ENCODE assay signal across 15 cellular contexts in genomic region chr16:55393976-55394375, GRCh38.
DNase-seq lines count a peak whose midpoint lies in the region; ATAC-seq and TF ChIP-seq lines count a peak whose summit lies in the region.
"Had no signal": no experiment of that assay in that cellular context is flagged by ENCODE, and none has a peak within 500 bp of the region (broad histone marks: within the 10 kb centered on the region; RNA-seq: fewer than 3 reads in every experiment).

No MANE protein-coding gene starts in this region.

- no peaks in the 10 kb centered on the region for H3K9me3 ChIP-seq in neuronal stem cell (replicated peaks in 1 of 2; ENCODE audit: control insufficient read depth in 2 of 2, insufficient read depth in 1 of 2, low read depth in 1 of 2, low read length in 2 of 2)
- H3K9me3 ChIP-seq in psoas muscle: no peaks in the 10 kb centered on the region
- no peaks in the 10 kb centered on the region for H3K9me3 ChIP-seq in colonic mucosa
- H3K9me3 ChIP-seq: BE2C had no signal

- H3K4me2 ChIP-seq in neuronal stem cell (ENCODE audit: insufficient read depth, low read length, poor library complexity, severe bottlenecking): no peak overlapping the region

- H3K4me1 ChIP-seq in neuronal stem cell (ENCODE audit: control insufficient read depth in 2 of 2, insufficient read depth in 1 of 2, low read depth in 1 of 2, low read length in 2 of 2) (peaks cover 9 to 27% of the 10 kb centered on the region in 2 donors), psoas muscle (no peaks in the 10 kb centered on the region), colonic mucosa (no peaks in the 10 kb centered on the region)
- H3K4me1 ChIP-seq: BE2C had no signal

- no peaks in the 10 kb centered on the region for H3K27me3 ChIP-seq in neuronal stem cell (ENCODE audit: control insufficient read depth in 3 of 3, insufficient read depth in 3 of 3, low read depth in 1 of 3, low read length in 3 of 3)
- no peaks in the 10 kb centered on the region for H3K27me3 ChIP-seq in psoas muscle (ENCODE audit: insufficient read depth in 3 of 3, low read length in 2 of 3)
- H3K27me3 ChIP-seq in colonic mucosa: no peaks in the 10 kb centered on the region

- H3K18ac ChIP-seq in neuronal stem cell (ENCODE audit: low read length): no peak overlapping the region

- H3K27me3 Mint-ChIP-seq in activated T-cell treated with anti-CD3 and anti-CD28 coated beads, Interleukin-2, amount 50 U/mL, for 72 hours (ENCODE audit: low read depth): no peaks in the 10 kb centered on the region

- H3K4ac ChIP-seq in neuronal stem cell (ENCODE audit: low read length): no peak overlapping the region

- H3K4me1 Mint-ChIP-seq in activated T-cell treated with anti-CD3 and anti-CD28 coated beads, Interleukin-2, amount 50 U/mL, for 72 hours (ENCODE audit: low read depth): no peaks in the 10 kb centered on the region
- H3K4me1 Mint-ChIP-seq: CD4-positive, alpha-beta memory T cell had no signal

- H3K36me3 ChIP-seq in neuronal stem cell (replicated peaks in 1 of 2; ENCODE audit: control insufficient read depth in 2 of 2, insufficient read depth in 2 of 2, low read length in 2 of 2) (no peaks in the 10 kb centered on the region), psoas muscle (ENCODE audit: insufficient read depth in 1 of 2, low read depth in 1 of 2) (no peaks in the 10 kb centered on the region), colonic mucosa (no peaks in the 10 kb centered on the region)
- H3K36me3 ChIP-seq: BE2C had no signal

- no peak overlapping the region for H2BK12ac ChIP-seq in neuronal stem cell (ENCODE audit: low read length)

- TF ChIP-seq CTCF in psoas muscle (IDR thresholded peaks at IDR 0.05): no peak
- TF ChIP-seq CTCF in colonic mucosa (IDR thresholded peaks at IDR 0.05): no peak

- DNase-seq in G401 (ENCODE audit: low spot score): peak; percentile 79
- peak; percentile 38 for DNase-seq in cerebellum (ENCODE audit: low spot score)
- DNase-seq in neuronal stem cell (ENCODE audit: low spot score): no peak
- DNase-seq in stromal cell of bone marrow (ENCODE audit: low read depth): peak; percentile 10
- DNase-seq in activated T-cell treated with anti-CD3 and anti-CD28 coated beads, Interleukin-2, amount 50 U/mL, for 72 hours: no peak
- no peak for DNase-seq in SW480 (ENCODE audit: low spot score)
- DNase-seq in psoas muscle: no peak
- DNase-seq in colonic mucosa: no peak
- DNase-seq: BE2C; CD4-positive, alpha-beta memory T cell; DND-41; GF-D8; HCEC 1CT; HFFc6 had no signal

- no peak overlapping the region for H4K8ac ChIP-seq in neuronal stem cell (ENCODE audit: low read depth, low read length)

- no peak overlapping the region for H2BK120ac ChIP-seq in neuronal stem cell (ENCODE audit: low read depth, low read length)

- WGBS in neuronal stem cell (ENCODE audit: extremely low coverage in 2 of 2, insufficient read length in 2 of 2, insufficient replicate concordance in 1 of 2), 2 donors: no CpG with 5 or more reads among the region's 4 CpGs
- 8 to 10% (median 10%) methylated on average over 4 of the region's 4 CpGs for WGBS in psoas muscle, 3 donors

- no peak overlapping the region for H3K23ac ChIP-seq in neuronal stem cell (ENCODE audit: low read depth, low read length, poor library complexity)

- no peaks in the 10 kb centered on the region for H3K36me3 Mint-ChIP-seq in activated T-cell treated with anti-CD3 and anti-CD28 coated beads, Interleukin-2, amount 50 U/mL, for 72 hours (ENCODE audit: insufficient read depth in 2 of 2)
- H3K36me3 Mint-ChIP-seq: CD4-positive, alpha-beta memory T cell had no signal

- in situ Hi-C loops in G401 (cut with HindIII; ENCODE audit: low sequenced_read_pairs): no loop called here

- H3K9ac ChIP-seq in neuronal stem cell (ENCODE audit: low read depth, low read length, poor library complexity) (no peak overlapping the region), colonic mucosa (ENCODE audit: low read depth in 2 of 2, low read length in 2 of 2) (no peak overlapping the region)

- intact Hi-C loops in psoas muscle (cut with DNase I): no loop called here
- intact Hi-C loops in colonic mucosa (cut with DNase I): no loop called here

- H3K79me1 ChIP-seq in neuronal stem cell (ENCODE audit: low read depth, low read length): no peaks in the 10 kb centered on the region

- H3K4me3 Mint-ChIP-seq in activated T-cell treated with anti-CD3 and anti-CD28 coated beads, Interleukin-2, amount 50 U/mL, for 72 hours: no peak overlapping the region
- H3K4me3 Mint-ChIP-seq: CD4-positive, alpha-beta memory T cell; HFFc6 had no signal

- no peak overlapping the region for H2AK5ac ChIP-seq in neuronal stem cell (ENCODE audit: low read depth, low read length)

- no peak overlapping the region for H3K27ac ChIP-seq in neuronal stem cell (replicated peaks; ENCODE audit: low read length)
- H3K27ac ChIP-seq in psoas muscle: no peak overlapping the region
- H3K27ac ChIP-seq in colonic mucosa: no peak overlapping the region
- H3K27ac ChIP-seq: C4-2B had no signal

- no peaks in the 10 kb centered on the region for H3K9me3 Mint-ChIP-seq in activated T-cell treated with anti-CD3 and anti-CD28 coated beads, Interleukin-2, amount 50 U/mL, for 72 hours
- H3K9me3 Mint-ChIP-seq: HFFc6 had no signal

- no peak overlapping the region for H4K91ac ChIP-seq in neuronal stem cell (ENCODE audit: low read depth, low read length, poor library complexity)

- no peak overlapping the region for H3K4me3 ChIP-seq in neuronal stem cell (ENCODE audit: low read length in 2 of 2)
- no peak overlapping the region for H3K4me3 ChIP-seq in psoas muscle
- H3K4me3 ChIP-seq in colonic mucosa: no peak overlapping the region

- peak overlapping the region; percentile 38 for H2AFZ ChIP-seq in neuronal stem cell (ENCODE audit: low read length)

- no peak for ATAC-seq in activated T-cell treated with anti-CD3 and anti-CD28 coated beads, Interleukin-2, amount 50 U/mL, for 72 hours (replicated peaks in 1 of 2)
- no peak for ATAC-seq in psoas muscle

- H3K27ac Mint-ChIP-seq in activated T-cell treated with anti-CD3 and anti-CD28 coated beads, Interleukin-2, amount 50 U/mL, for 72 hours: no peak overlapping the region
- H3K27ac Mint-ChIP-seq: CD4-positive, alpha-beta memory T cell; HFFc6 had no signal

- no peak overlapping the region for H2BK5ac ChIP-seq in neuronal stem cell (ENCODE audit: low read length)

- no peak overlapping the region for H3K14ac ChIP-seq in neuronal stem cell (ENCODE audit: low read length)

- H2BK15ac ChIP-seq in neuronal stem cell (ENCODE audit: low read length): no peak overlapping the region

Comparison
In these comparisons a context has a peak if more than half of its experiments do, and no peak if none do; other contexts are left out.
1. DNase-seq: peak in G401 (single experiment), cerebellum (single experiment) and stromal cell of bone marrow (single experiment); none in neuronal stem cell (single experiment), activated T-cell treated with anti-CD3 and anti-CD28 coated beads, Interleukin-2, amount 50 U/mL, for 72 hours (0 of 2), SW480 (single experiment), psoas muscle (0 of 2) and colonic mucosa (single experiment).